ENCODE assay signal across 17 cellular contexts in the genomic region with DNA sequence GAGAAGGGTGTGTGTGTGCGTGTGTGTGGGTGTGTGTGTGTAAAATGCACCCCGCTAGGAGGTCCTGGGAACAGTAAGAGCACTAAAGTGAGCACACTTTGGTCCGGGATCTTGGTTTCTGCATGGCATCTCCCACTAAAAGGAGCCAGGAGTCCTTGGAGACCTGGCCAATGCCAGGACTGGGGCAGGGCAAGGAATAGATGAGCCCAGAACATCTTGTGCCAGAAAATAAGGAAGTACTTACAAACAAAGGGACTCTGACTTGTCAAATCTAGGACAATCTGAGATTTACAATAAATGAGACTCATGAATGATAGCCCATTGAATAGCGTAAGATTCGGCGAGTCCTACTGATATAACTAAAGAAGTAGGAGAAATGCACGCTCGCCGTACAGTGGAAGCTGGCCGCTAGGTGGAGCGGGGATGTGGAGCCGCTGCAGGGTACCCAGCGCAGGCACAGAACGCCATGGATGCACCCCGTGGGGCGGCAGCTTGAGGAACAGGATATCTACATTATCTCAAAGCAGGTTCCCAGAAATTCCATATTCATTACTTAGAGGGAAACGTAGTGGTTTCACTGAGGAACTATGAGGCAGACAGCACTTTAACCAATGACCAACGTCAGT. TPM values are rescaled to one million over a fixed set of nuclear protein-coding genes. Genes with fewer than 3 reads are reported as not detected.
DNase-seq lines count a peak whose midpoint lies in the region; ATAC-seq and TF ChIP-seq lines count a peak whose summit lies in the region.
"Had no signal": no experiment of that assay in that cellular context is flagged by ENCODE, and none has a peak within 500 bp of the region (broad histone marks: within the 10 kb centered on the region; RNA-seq: fewer than 3 reads in every experiment).

No MANE protein-coding gene starts in this region.

- no peak for ATAC-seq in HG03175 (IDR thresholded peaks at IDR 0.05; ENCODE audit: unreplicated experiment)
- ATAC-seq: gastrocnemius medialis, psoas muscle had no signal

- no peaks in the 10 kb centered on the region for H3K9me3 ChIP-seq in OCI-LY3 (ENCODE audit: insufficient read depth, low read length)
- H3K9me3 ChIP-seq in endodermal cell (ENCODE audit: control insufficient read depth, low read length): no peaks in the 10 kb centered on the region
- no peaks in the 10 kb centered on the region for H3K9me3 ChIP-seq in neural progenitor cell (ENCODE audit: low read depth)
- H3K9me3 ChIP-seq: BLaER1 treated with 17β-estradiol and CSF1 and Interleukin-3, amounts not matched to agents 10 nM and 100 nM; gastrocnemius medialis; psoas muscle had no signal

- peaks cover 15% of the 10 kb centered on the region for H3F3A ChIP-seq in neural progenitor cell (ENCODE audit: low read depth)

- H3K4me1 Mint-ChIP-seq in endodermal cell (peaks cover 48% of the 10 kb centered on the region), neural progenitor cell (peaks cover 59% of the 10 kb centered on the region)

- H3K36me3 Mint-ChIP-seq in endodermal cell (ENCODE audit: low read depth) (peaks cover 70% of the 10 kb centered on the region), neural progenitor cell (no peaks in the 10 kb centered on the region)

- H3K4me2 ChIP-seq in OCI-LY3 (ENCODE audit: low read length) (no peak overlapping the region), neural progenitor cell (no peak overlapping the region)

- in situ Hi-C loops in G401 (cut with HindIII; ENCODE audit: low sequenced_read_pairs): no loop called here

- H3K9ac ChIP-seq in OCI-LY3 (ENCODE audit: low read length) (no peak overlapping the region), endodermal cell (ENCODE audit: extremely low read depth, low read length, poor library complexity, severe bottlenecking) (no peak overlapping the region), neural progenitor cell (no peak overlapping the region)
- H3K9ac ChIP-seq: BLaER1 treated with 17β-estradiol and CSF1 and Interleukin-3, amounts not matched to agents 10 nM and 100 nM had no signal

- peaks cover 5% of the 10 kb centered on the region; the same call in 1 of the 2 replicates for H3K79me2 ChIP-seq in OCI-LY3 (ENCODE audit: low read length)
- H3K79me2 ChIP-seq in neural progenitor cell (ENCODE audit: low read depth): no peaks in the 10 kb centered on the region

- whole genome bisulfite sequencing in endodermal cell (ENCODE audit: insufficient coverage in 1 of 2, insufficient read length in 1 of 2), 2 experiments: 83 to 87% methylated on average over 18 of the region's 18 CpGs

- H3K4me1 ChIP-seq in OCI-LY3 (ENCODE audit: low read length) (peaks cover 24% of the 10 kb centered on the region), endodermal cell (ENCODE audit: control insufficient read depth, insufficient read depth, low read length) (peaks cover 5% of the 10 kb centered on the region), neural progenitor cell (peaks cover 26% of the 10 kb centered on the region)

- H3K27ac Mint-ChIP-seq in endodermal cell: no peak overlapping the region
- no peak overlapping the region for H3K27ac Mint-ChIP-seq in neural progenitor cell
- H3K27ac Mint-ChIP-seq: activated CD4-positive, alpha-beta T cell treated with anti-CD3 and anti-CD28 coated beads, Interleukin-2, amount 10 ng/mL, durations not matched to agents 7 days and 5 days had no signal

- peaks cover 43% of the 10 kb centered on the region for H3K36me3 ChIP-seq in OCI-LY3 (replicated peaks; ENCODE audit: low read depth, low read length)
- peaks cover 25% of the 10 kb centered on the region for H3K36me3 ChIP-seq in endodermal cell (ENCODE audit: control insufficient read depth, insufficient read depth, low read length)
- H3K36me3 ChIP-seq in neural progenitor cell: no peaks in the 10 kb centered on the region

- H3K27me3 ChIP-seq in OCI-LY3 (ENCODE audit: low read depth, low read length) (no peaks in the 10 kb centered on the region), endodermal cell (ENCODE audit: control insufficient read depth, insufficient read depth, low read length, poor library complexity, severe bottlenecking) (no peaks in the 10 kb centered on the region), neural progenitor cell (peaks cover 8% of the 10 kb centered on the region)
- H3K27me3 ChIP-seq: BLaER1 treated with 17β-estradiol and CSF1 and Interleukin-3, amounts not matched to agents 10 nM and 100 nM; gastrocnemius medialis had no signal

- no peak overlapping the region for H3K4me3 Mint-ChIP-seq in endodermal cell
- no peak overlapping the region for H3K4me3 Mint-ChIP-seq in neural progenitor cell
- H3K4me3 Mint-ChIP-seq: activated CD4-positive, alpha-beta T cell treated with anti-CD3 and anti-CD28 coated beads, Interleukin-2, amount 10 ng/mL, durations not matched to agents 7 days and 5 days had no signal

- DNase-seq in G401 (ENCODE audit: low spot score) (peak; percentile 60), endodermal cell (peak; percentile 80), neural progenitor cell (ENCODE audit: low spot score) (peak; percentile 62), GM10266 (ENCODE audit: extremely low spot score) (no peak), GM20000 (ENCODE audit: low spot score) (no peak)
- DNase-seq: activated CD4-positive, alpha-beta T cell treated with anti-CD3 and anti-CD28 coated beads, Interleukin-2, amount 10 ng/mL, durations not matched to agents 7 days and 5 days; amniotic stem cell; effector CD4-positive, alpha-beta T cell; gastrocnemius medialis; NCI-H446 treated with DMSO at 0.1 percent for 48 hours; psoas muscle; stimulated activated CD4-positive, alpha-beta T cell treated with anti-CD3 and anti-CD28 coated beads, Interleukin-2, amount 100 ng/mL, for 24 hours; trophoblast cell had no signal

- H3K9me3 Mint-ChIP-seq in endodermal cell (no peaks in the 10 kb centered on the region), neural progenitor cell (no peaks in the 10 kb centered on the region)
- H3K9me3 Mint-ChIP-seq: activated CD4-positive, alpha-beta T cell treated with anti-CD3 and anti-CD28 coated beads, Interleukin-2, amount 10 ng/mL, durations not matched to agents 7 days and 5 days had no signal

- no peaks in the 10 kb centered on the region for H4K20me1 ChIP-seq in OCI-LY3 (ENCODE audit: insufficient read depth, low read length)
- H4K20me1 ChIP-seq in neural progenitor cell (ENCODE audit: low read depth): no peaks in the 10 kb centered on the region

- TF ChIP-seq CTCF in OCI-LY3 (IDR thresholded peaks at IDR 0.05; ENCODE audit: low read depth, low read length): peak; percentile 15; the same call in 1 of the 2 replicates
- peak; percentile 75 for TF ChIP-seq CTCF in endodermal cell (conservative IDR thresholded peaks at IDR 0.05)
- peak; percentile 59 for TF ChIP-seq CTCF in neural progenitor cell (IDR thresholded peaks at IDR 0.05)
- no peak for TF ChIP-seq CTCF in GM10266 (IDR thresholded peaks at IDR 0.05; ENCODE audit: control insufficient read depth, insufficient read depth, low read depth, missing control alignments)
- TF ChIP-seq CTCF in GM20000 (IDR thresholded peaks at IDR 0.05; ENCODE audit: extremely low read depth, missing control alignments): no peak

- H2AFZ ChIP-seq in OCI-LY3 (ENCODE audit: low read depth, low read length) (no peak overlapping the region), neural progenitor cell (replicated peaks) (no peak overlapping the region)

- H3K27ac ChIP-seq in OCI-LY3 (ENCODE audit: low read length): no peak overlapping the region
- no peak overlapping the region for H3K27ac ChIP-seq in endodermal cell (ENCODE audit: low read depth, low read length)
- H3K27ac ChIP-seq in neural progenitor cell: no peak overlapping the region
- H3K27ac ChIP-seq: BLaER1 treated with 17β-estradiol and CSF1 and Interleukin-3, amounts not matched to agents 10 nM and 100 nM; gastrocnemius medialis; psoas muscle had no signal

- H3K27me3 Mint-ChIP-seq in endodermal cell (ENCODE audit: insufficient read depth): no peaks in the 10 kb centered on the region
- H3K27me3 Mint-ChIP-seq in neural progenitor cell (ENCODE audit: insufficient read depth, low read depth): peaks cover 17% of the 10 kb centered on the region
- H3K27me3 Mint-ChIP-seq: activated CD4-positive, alpha-beta T cell treated with anti-CD3 and anti-CD28 coated beads, Interleukin-2, amount 10 ng/mL, durations not matched to agents 7 days and 5 days had no signal

- no peak overlapping the region for H3K4me3 ChIP-seq in OCI-LY3 (ENCODE audit: low read length)
- H3K4me3 ChIP-seq in endodermal cell (ENCODE audit: low read length): no peak overlapping the region
- no peak overlapping the region for H3K4me3 ChIP-seq in neural progenitor cell
- H3K4me3 ChIP-seq: BLaER1 treated with 17β-estradiol and CSF1 and Interleukin-3, amounts not matched to agents 10 nM and 100 nM; gastrocnemius medialis; psoas muscle had no signal

RNA-seq across cellular contexts. Expression of gene SLC37A1, which starts 7.1 kb away (rescaled TPM):
- 0.37 and 0.86 TPM in 2 replicates for total RNA-seq in G401 (2014; rRNA removed; shearing (Covaris generic))
- total RNA-seq in endodermal cell: 10 to 100 TPM; 22.7 to 47.0 TPM
- polyA plus RNA-seq in endodermal cell (2013, experiment 1 of 2): 7.6 TPM
- 6.3 TPM for polyA plus RNA-seq in endodermal cell (2013, experiment 2 of 2)
- 1.2 and 6.1 TPM in 2 replicates for total RNA-seq in neural progenitor cell (ENCODE audit: low replicate concordance)

RNA-seq across cellular contexts. Expression of gene RSPH1, which starts 24.7 kb away (rescaled TPM):
- total RNA-seq in G401 (2014; rRNA removed; shearing (Covaris generic)): 0.41 TPM in 1 of 2 replicates, not detected in the other
- total RNA-seq in endodermal cell (1 to 10 TPM; 1.8 to 2.2 TPM), neural progenitor cell (ENCODE audit: low replicate concordance) (0.04 and 0.34 TPM in 2 replicates)
- 0.57 TPM for polyA plus RNA-seq in endodermal cell (2013, experiment 1 of 2)
- polyA plus RNA-seq in endodermal cell (2013, experiment 2 of 2): 0.33 TPM
- total RNA-seq: activated CD4-positive, alpha-beta T cell treated with anti-CD3 and anti-CD28 coated beads, Interleukin-2, amount 10 ng/mL, durations not matched to agents 7 days and 5 days; T-helper 1 cell treated with Interleukin-12 subunit alpha and Interleukin-12 subunit beta and Interleukin-4 antibody, amounts not matched to agents 30 ng/mL and 1 ng/mL, for 36 hours had no signal

Comparison
In these comparisons a context has a peak if more than half of its experiments do, and no peak if none do; other contexts are left out.
1. DNase-seq: peak in G401 (single experiment), endodermal cell (single experiment) and neural progenitor cell (single experiment); none in GM10266 (single experiment) and GM20000 (single experiment).
2. CTCF ChIP-seq: peak in OCI-LY3 (single experiment), endodermal cell (single experiment) and neural progenitor cell (single experiment); none in GM10266 (single experiment) and GM20000 (single experiment).